ENCODE assay signal across 8 cellular contexts in the genomic region with DNA sequence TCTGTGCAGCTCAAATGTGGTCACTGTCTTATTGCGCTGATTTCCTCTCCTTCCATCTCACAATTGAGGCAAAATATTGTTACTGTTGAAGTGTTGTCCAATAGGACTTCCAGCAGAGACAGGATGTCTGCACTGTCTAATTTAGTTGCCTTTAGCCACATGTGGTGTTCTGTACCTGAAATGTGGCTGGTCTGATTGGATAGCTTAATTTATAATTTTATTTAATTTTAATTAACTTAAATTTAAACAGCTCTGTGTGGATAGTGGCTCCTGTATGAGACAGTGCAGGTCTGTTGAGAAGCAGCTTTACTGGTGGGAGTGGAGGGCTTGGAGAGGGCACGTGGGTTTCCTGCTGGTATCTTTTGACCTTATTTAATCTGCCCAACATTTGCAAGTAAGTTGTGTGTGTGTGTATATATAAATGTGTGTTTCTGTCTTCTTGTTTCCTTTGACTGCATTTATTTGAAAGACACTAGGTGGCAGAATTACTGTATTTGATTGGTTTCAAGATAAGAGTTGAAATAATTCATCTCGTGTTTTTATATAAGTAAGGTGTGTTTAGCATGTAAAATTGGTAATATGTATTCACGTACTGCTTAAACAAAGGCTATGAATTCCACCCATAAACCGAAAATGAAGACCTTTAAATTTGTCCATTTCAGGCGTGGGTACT. TPM values are rescaled to one million over a fixed set of nuclear protein-coding genes. Genes with fewer than 3 reads are reported as not detected.
DNase-seq lines count a peak whose midpoint lies in the region; ATAC-seq and TF ChIP-seq lines count a peak whose summit lies in the region.

No MANE protein-coding gene starts in this region.

- H3K9me3 Mint-ChIP-seq in HFFc6 (no peaks in the 10 kb centered on the region), immature natural killer cell (no peaks in the 10 kb centered on the region)

- H3K27ac Mint-ChIP-seq in HFFc6 (no peak overlapping the region), immature natural killer cell (peak overlapping the region; percentile 93 to 98 (median 97))

- no peak overlapping the region for H3K27ac ChIP-seq in VCaP

- no peak; the same call in 1 of the 2 replicates for TF ChIP-seq CTCF in BE2C (IDR thresholded peaks at IDR 0.05; ENCODE audit: low read depth, low read length)
- peak; percentile 63 for TF ChIP-seq CTCF in HFFc6 (IDR thresholded peaks at IDR 0.05)
- TF ChIP-seq CTCF in VCaP (conservative IDR thresholded peaks at IDR 0.05) = peak; percentile 72

- peaks cover 12% of the 10 kb centered on the region for H3K36me3 ChIP-seq in BE2C

- H3K4me1 Mint-ChIP-seq in HFFc6 (ENCODE audit: low read depth) = peaks cover 13% of the 10 kb centered on the region
- peaks cover 93 to 97% of the 10 kb centered on the region in 2 donors for H3K4me1 Mint-ChIP-seq in immature natural killer cell

- no peaks in the 10 kb centered on the region for H3K9me3 ChIP-seq in BE2C

- ATAC-seq in HG03045 (IDR thresholded peaks at IDR 0.05; ENCODE audit: unreplicated experiment) = no peak
- ATAC-seq in HG02763 (IDR thresholded peaks at IDR 0.05; ENCODE audit: unreplicated experiment) = no peak

- peaks cover 9% of the 10 kb centered on the region; the same call in 1 of the 2 replicates for H3K36me3 Mint-ChIP-seq in HFFc6 (ENCODE audit: low read depth)
- H3K36me3 Mint-ChIP-seq in immature natural killer cell = peaks cover 10 to 27% (median 17%) of the 10 kb centered on the region in 3 donors

- H3K4me3 ChIP-seq in BE2C (ENCODE audit: low read depth, low read length) = no peak overlapping the region

- DNase-seq in BE2C (peak; percentile 25), HFFc6 (peak; percentile 26), immature natural killer cell (peak; percentile 29 to 49 (median 47)), foreskin melanocyte (no peak), NCI-H82 (lab: John Stamatoyannopoulos, UW) (no peak)

- no peaks in the 10 kb centered on the region for H3K27me3 ChIP-seq in BE2C

- H3K4me3 Mint-ChIP-seq in HFFc6 (no peak overlapping the region), immature natural killer cell (peak overlapping the region; percentile 59 to 87 (median 79))

- H3K27me3 Mint-ChIP-seq in HFFc6 (ENCODE audit: insufficient read depth) = no peaks in the 10 kb centered on the region; the same call in none of the 2 replicates
- peaks cover 0 to 14% (median 2%) of the 10 kb centered on the region in 3 donors for H3K27me3 Mint-ChIP-seq in immature natural killer cell (ENCODE audit: low read depth in 3 of 3)

- H3K4me1 ChIP-seq in BE2C = peaks cover 13% of the 10 kb centered on the region

RNA-seq across cellular contexts. Expression of gene MSANTD1, which starts 55.3 kb away (rescaled TPM):
- 0.19 TPM for polyA plus RNA-seq in BE2C (2012; ENCODE audit: insufficient read depth, insufficient read length, low read depth)
- total RNA-seq in HFFc6 (2021; fragmentation: NEBNext Ultra II Directional; extraction: Animal tissue kit (Norgen Biotek cat#: 25700)) = under 1 TPM; 0.09 to 0.35 (median 0.12) TPM
- not detected for polyA plus RNA-seq in immature natural killer cell

Comparison
In these comparisons a context has a peak if more than half of its experiments do, and no peak if none do; other contexts are left out.
1. DNase-seq: peak in BE2C (single experiment), HFFc6 (single experiment) and immature natural killer cell (3 of 3); none in foreskin melanocyte (single experiment) and NCI-H82 (single experiment).